ENCODE assay signal across 9 cellular contexts in the genomic region with DNA sequence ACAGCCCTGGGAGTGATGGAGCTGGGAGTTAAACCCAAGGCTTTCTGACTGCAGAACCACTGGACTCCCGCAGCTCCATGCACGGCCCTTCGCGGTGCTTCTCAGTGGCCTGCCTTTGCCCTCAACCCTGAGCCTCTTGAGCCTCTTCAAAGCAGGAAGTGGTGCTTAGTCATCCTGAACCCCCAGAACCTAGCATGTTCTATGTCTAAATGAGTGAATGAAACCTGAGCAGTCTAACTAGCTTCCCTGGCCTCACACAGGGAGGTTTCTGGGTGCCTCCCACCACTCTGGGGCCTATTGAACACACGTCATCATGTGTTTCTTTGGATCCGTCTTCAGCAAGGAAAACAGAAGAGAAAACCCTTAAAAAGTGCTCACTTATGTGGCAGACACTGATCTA.
DNase-seq lines count a peak whose midpoint lies in the region; ATAC-seq, FAIRE-seq and TF ChIP-seq lines count a peak whose summit lies in the region.
"Had no signal": no experiment of that assay in that cellular context is flagged by ENCODE, and none has a peak within 500 bp of the region (broad histone marks: within the 10 kb centered on the region; RNA-seq: fewer than 3 reads in every experiment).

No MANE protein-coding gene starts in this region.

- FAIRE-seq in RCC 7860 (lab: Jason Lieb, UNC) = no peak

- no peak for DNase-seq in activated naive CD8-positive, alpha-beta T cell treated with anti-CD3 and anti-CD28 coated beads, Interleukin-2, amount 50 U/mL, for 24 hours
- DNase-seq in RCC 7860 (ENCODE audit: low spot score) (no peak), AG20443 (ENCODE audit: low spot score) (no peak), COLO668 (lab: John Stamatoyannopoulos, UW; ENCODE audit: unreplicated experiment) (no peak), Peyer's patch (no peak)

- no peaks in the 10 kb centered on the region for H3K9me3 Mint-ChIP-seq in activated naive CD8-positive, alpha-beta T cell treated with anti-CD3 and anti-CD28 coated beads, Interleukin-2, amount 50 U/mL, for 24 hours

- no peaks in the 10 kb centered on the region for H3K4me1 ChIP-seq in Peyer's patch
- H3K4me1 ChIP-seq: esophagus muscularis mucosa had no signal

- H3K27ac Mint-ChIP-seq in activated naive CD8-positive, alpha-beta T cell treated with anti-CD3 and anti-CD28 coated beads, Interleukin-2, amount 50 U/mL, for 24 hours = no peak overlapping the region

- H3K4me1 Mint-ChIP-seq in activated naive CD8-positive, alpha-beta T cell treated with anti-CD3 and anti-CD28 coated beads, Interleukin-2, amount 50 U/mL, for 24 hours = peaks cover 9% of the 10 kb centered on the region

- no peaks in the 10 kb centered on the region for H3K36me3 Mint-ChIP-seq in activated naive CD8-positive, alpha-beta T cell treated with anti-CD3 and anti-CD28 coated beads, Interleukin-2, amount 50 U/mL, for 24 hours (ENCODE audit: low read depth)

- H3K9me3 ChIP-seq in Peyer's patch = no peaks in the 10 kb centered on the region
- H3K9me3 ChIP-seq: esophagus muscularis mucosa had no signal

- no peak overlapping the region for H3K4me3 Mint-ChIP-seq in activated naive CD8-positive, alpha-beta T cell treated with anti-CD3 and anti-CD28 coated beads, Interleukin-2, amount 50 U/mL, for 24 hours

- TF ChIP-seq CTCF in Peyer's patch (IDR thresholded peaks at IDR 0.05) = no peak

- no peaks in the 10 kb centered on the region for H3K27me3 ChIP-seq in Peyer's patch

- no peak for TF ChIP-seq POLR2A in GM18505 (IDR thresholded peaks at IDR 0.05; ENCODE audit: borderline replicate concordance, extremely low read depth, insufficient read depth, insufficient read length)
- TF ChIP-seq POLR2A in Peyer's patch (IDR thresholded peaks at IDR 0.05) = no peak

- ATAC-seq in GM18505 (IDR thresholded peaks at IDR 0.05; ENCODE audit: unreplicated experiment) (peak; percentile 92), GM19455 (IDR thresholded peaks at IDR 0.05; ENCODE audit: unreplicated experiment) (peak; percentile 96), HG03108 (IDR thresholded peaks at IDR 0.05; ENCODE audit: unreplicated experiment) (peak; percentile 97)
- peak; percentile 67 for ATAC-seq in activated naive CD8-positive, alpha-beta T cell treated with anti-CD3 and anti-CD28 coated beads, Interleukin-2, amount 50 U/mL, for 24 hours

- no peaks in the 10 kb centered on the region for H3K27me3 Mint-ChIP-seq in activated naive CD8-positive, alpha-beta T cell treated with anti-CD3 and anti-CD28 coated beads, Interleukin-2, amount 50 U/mL, for 24 hours

- H3K27ac ChIP-seq in Peyer's patch = no peak overlapping the region
- H3K27ac ChIP-seq: esophagus muscularis mucosa had no signal

- H3K4me3 ChIP-seq in Peyer's patch = no peak overlapping the region
- H3K4me3 ChIP-seq: esophagus muscularis mucosa had no signal

- H3K36me3 ChIP-seq in Peyer's patch = no peaks in the 10 kb centered on the region
- H3K36me3 ChIP-seq: esophagus muscularis mucosa had no signal
